Comparison of ENCODE assay signal across 28 cellular contexts in genomic region chr16:27532088-27532810, GRCh38. TPM values are rescaled to one million over a fixed set of nuclear protein-coding genes. Genes with fewer than 3 reads are reported as not detected.
DNase-seq lines count a peak whose midpoint lies in the region; ATAC-seq and TF ChIP-seq lines count a peak whose summit lies in the region.
"Had no signal": no experiment of that assay in that cellular context is flagged by ENCODE, and none has a peak within 500 bp of the region (broad histone marks: within the 10 kb centered on the region; RNA-seq: fewer than 3 reads in every experiment).

No MANE protein-coding gene starts in this region.

- H3K36me3 ChIP-seq in upper lobe of right lung = peaks cover 99% of the 10 kb centered on the region

- peak overlapping the region; percentile 73; the same call in 1 of the 2 replicates for H3K27ac ChIP-seq in VCaP
- no peak overlapping the region for H3K27ac ChIP-seq in upper lobe of right lung
- H3K27ac ChIP-seq: breast epithelium, stomach, thyroid gland had no signal

- intact Hi-C loops in natural killer cell (cut with micrococcal nuclease) = no loop called here
- intact Hi-C loops in upper lobe of right lung (cut with DNase I) = no loop called here

- no peak overlapping the region for H3K4me3 ChIP-seq in upper lobe of right lung
- H3K4me3 ChIP-seq: breast epithelium, HAP-1, stomach, thyroid gland had no signal

- H3K27me3 ChIP-seq in upper lobe of right lung = no peaks in the 10 kb centered on the region
- H3K27me3 ChIP-seq: breast epithelium, stomach, thyroid gland had no signal

- H3K9me3 ChIP-seq in upper lobe of right lung = no peaks in the 10 kb centered on the region
- H3K9me3 ChIP-seq: breast epithelium, Caco-2, HAP-1, stomach, thyroid gland had no signal

- H3K27ac Mint-ChIP-seq in activated naive CD4-positive, alpha-beta T cell treated with anti-CD3 and anti-CD28 coated beads, Interleukin-2, amount 50 U/mL, for 24 hours = peak overlapping the region; percentile 79
- H3K27ac Mint-ChIP-seq in natural killer cell = peak overlapping the region; percentile 74 to 88
- H3K27ac Mint-ChIP-seq in activated T-helper 17 cell treated with anti-CD3 and anti-CD28 coated beads, Interleukin-2, amount 50 U/mL, for 72 hours = no peak overlapping the region
- H3K27ac Mint-ChIP-seq: activated naive CD4-positive, alpha-beta T cell treated with anti-CD3 and anti-CD28 coated beads for 36 hours; memory B cell had no signal

- no peaks in the 10 kb centered on the region for H3K9me3 Mint-ChIP-seq in activated naive CD4-positive, alpha-beta T cell treated with anti-CD3 and anti-CD28 coated beads, Interleukin-2, amount 50 U/mL, for 24 hours
- H3K9me3 Mint-ChIP-seq in natural killer cell = no peaks in the 10 kb centered on the region
- H3K9me3 Mint-ChIP-seq in activated T-helper 17 cell treated with anti-CD3 and anti-CD28 coated beads, Interleukin-2, amount 50 U/mL, for 72 hours = no peaks in the 10 kb centered on the region
- H3K9me3 Mint-ChIP-seq: activated naive CD4-positive, alpha-beta T cell treated with anti-CD3 and anti-CD28 coated beads for 36 hours; activated T-cell treated with anti-CD3 and anti-CD28 coated beads, Interleukin-2, amount 50 U/mL, for 4 hours; memory B cell had no signal

- H3K4me1 Mint-ChIP-seq in activated naive CD4-positive, alpha-beta T cell treated with anti-CD3 and anti-CD28 coated beads, Interleukin-2, amount 50 U/mL, for 24 hours = peaks cover 4% of the 10 kb centered on the region
- peaks cover 24 to 25% of the 10 kb centered on the region in 2 donors for H3K4me1 Mint-ChIP-seq in natural killer cell
- H3K4me1 Mint-ChIP-seq in activated T-helper 17 cell treated with anti-CD3 and anti-CD28 coated beads, Interleukin-2, amount 50 U/mL, for 72 hours = peaks cover 5% of the 10 kb centered on the region

- TF ChIP-seq CTCF in VCaP (conservative IDR thresholded peaks at IDR 0.05) (no peak), natural killer cell (IDR thresholded peaks at IDR 0.05) (no peak), upper lobe of right lung (IDR thresholded peaks at IDR 0.05) (no peak)

- no peaks in the 10 kb centered on the region for H3K27me3 Mint-ChIP-seq in activated naive CD4-positive, alpha-beta T cell treated with anti-CD3 and anti-CD28 coated beads, Interleukin-2, amount 50 U/mL, for 24 hours
- H3K27me3 Mint-ChIP-seq in natural killer cell (ENCODE audit: low read depth in 2 of 2) = no peaks in the 10 kb centered on the region
- no peaks in the 10 kb centered on the region for H3K27me3 Mint-ChIP-seq in activated T-helper 17 cell treated with anti-CD3 and anti-CD28 coated beads, Interleukin-2, amount 50 U/mL, for 72 hours
- H3K27me3 Mint-ChIP-seq: memory B cell had no signal

- ATAC-seq in natural killer cell (peak in 2 of 3 donors; percentile 29 to 65), upper lobe of right lung (no peak)
- no peak for ATAC-seq in activated T-helper 17 cell treated with anti-CD3 and anti-CD28 coated beads, Interleukin-2, amount 50 U/mL, for 72 hours (replicated peaks)
- ATAC-seq: activated T-cell treated with anti-CD3 and anti-CD28 coated beads, Interleukin-2, amount 50 U/mL, for 4 hours had no signal

- peaks cover 36% of the 10 kb centered on the region for H3K36me3 Mint-ChIP-seq in activated naive CD4-positive, alpha-beta T cell treated with anti-CD3 and anti-CD28 coated beads, Interleukin-2, amount 50 U/mL, for 24 hours
- peaks cover 42% of the 10 kb centered on the region for H3K36me3 Mint-ChIP-seq in natural killer cell
- peaks cover 95% of the 10 kb centered on the region for H3K36me3 Mint-ChIP-seq in activated T-helper 17 cell treated with anti-CD3 and anti-CD28 coated beads, Interleukin-2, amount 50 U/mL, for 72 hours (ENCODE audit: low read depth)

- DNase-seq in activated naive CD4-positive, alpha-beta T cell treated with anti-CD3 and anti-CD28 coated beads, Interleukin-2, amount 50 U/mL, for 16 hours = no peak
- no peak for DNase-seq in natural killer cell
- peak; percentile 17 for DNase-seq in upper lobe of right lung
- DNase-seq in stimulated activated CD4-positive, alpha-beta T cell treated with anti-CD3 and anti-CD28 coated beads, Interleukin-2, amount 100 ng/mL, for 24 hours = no peak
- DNase-seq: activated CD4-positive, CD25-positive, alpha-beta regulatory T cell; activated CD8-positive, alpha-beta memory T cell treated with anti-CD3 and anti-CD28 coated beads for 24 hours; activated naive CD4-positive, alpha-beta T cell treated with anti-CD3 and anti-CD28 coated beads for 36 hours; activated T-cell treated with anti-CD3 and anti-CD28 coated beads, Interleukin-2, amount 50 U/mL, for 4 hours; Caco-2; DMS79; effector CD4-positive, alpha-beta T cell; GDM1; NCI-H1105 treated with DMSO at 0.1 percent for 48 hours; NCI-H2029; NCI-H2227 treated with DMSO at 0.1 percent for 48 hours; NCI-H69; occipital lobe; SHP77 treated with DMSO at 0.1 percent for 48 hours; stimulated activated CD8-positive, alpha-beta memory T cell treated with anti-CD3 and anti-CD28 coated beads, Interleukin-4, amount 100 ng/mL, for 48 hours; stomach; SW 1271; thyroid gland had no signal

- H3K4me1 ChIP-seq in upper lobe of right lung = no peaks in the 10 kb centered on the region
- H3K4me1 ChIP-seq: breast epithelium, Caco-2, HAP-1, stomach, thyroid gland had no signal

- H3K4me3 Mint-ChIP-seq in activated naive CD4-positive, alpha-beta T cell treated with anti-CD3 and anti-CD28 coated beads, Interleukin-2, amount 50 U/mL, for 24 hours = no peak overlapping the region
- peak overlapping the region; percentile 54 for H3K4me3 Mint-ChIP-seq in natural killer cell
- no peak overlapping the region for H3K4me3 Mint-ChIP-seq in activated T-helper 17 cell treated with anti-CD3 and anti-CD28 coated beads, Interleukin-2, amount 50 U/mL, for 72 hours
- H3K4me3 Mint-ChIP-seq: activated naive CD4-positive, alpha-beta T cell treated with anti-CD3 and anti-CD28 coated beads for 36 hours; activated T-cell treated with anti-CD3 and anti-CD28 coated beads, Interleukin-2, amount 50 U/mL, for 4 hours; memory B cell had no signal

RNA-seq across cellular contexts. Expression of gene GTF3C1, which starts 17.5 kb away (rescaled TPM):
- 100 to 1,000 TPM; 111 to 160 (median 125) TPM for total RNA-seq in natural killer cell
- 55.0 TPM for total RNA-seq in upper lobe of right lung
- total RNA-seq in activated T-helper 17 cell treated with anti-CD3 and anti-CD28 coated beads, Interleukin-2, amount 50 U/mL, for 72 hours = 10 to 100 TPM; 56.1 to 60.4 TPM

RNA-seq across cellular contexts. Expression of gene KATNIP, which starts 17.7 kb away (rescaled TPM):
- total RNA-seq in natural killer cell = 10 to 100 TPM; 32.6 to 38.4 (median 32.7) TPM
- total RNA-seq in upper lobe of right lung = 23.8 TPM
- 10 to 100 TPM; 12.9 to 14.3 TPM for total RNA-seq in activated T-helper 17 cell treated with anti-CD3 and anti-CD28 coated beads, Interleukin-2, amount 50 U/mL, for 72 hours

Comparison
In these comparisons a context has a peak if more than half of its experiments do, and no peak if none do; other contexts are left out.
1. ATAC-seq: peak in natural killer cell (2 of 3); none in upper lobe of right lung (single experiment) and activated T-helper 17 cell treated with anti-CD3 and anti-CD28 coated beads, Interleukin-2, amount 50 U/mL, for 72 hours (single experiment).